ENCODE assay signal across 8 cellular contexts in genomic region chr3:114152519-114153151, GRCh38. TPM values are rescaled to one million over a fixed set of nuclear protein-coding genes. Genes with fewer than 3 reads are reported as not detected.
A peak's percentile ranks its signal among the peaks of the same experiment; 100 is the strongest.
DNase-seq lines count a peak whose midpoint lies in the region; ATAC-seq and TF ChIP-seq lines count a peak whose summit lies in the region.

No MANE protein-coding gene starts in this region.

- H2AFZ ChIP-seq in PC-3 (ENCODE audit: low read length) = peak overlapping the region; percentile 93
- H2AFZ ChIP-seq in fibroblast of lung (ENCODE audit: low read length) = peak overlapping the region; percentile 75

- H3K9me3 ChIP-seq in PC-3 (ENCODE audit: low read length) (no peaks in the 10 kb centered on the region), fibroblast of lung (ENCODE audit: control insufficient read depth, insufficient read depth, low read depth, low read length) (no peaks in the 10 kb centered on the region)

- H3K4me1 ChIP-seq in PC-3 (ENCODE audit: insufficient read depth, low read length) (peaks cover 6% of the 10 kb centered on the region; the same call in 1 of the 2 replicates), fibroblast of lung (ENCODE audit: control insufficient read depth, extremely low read depth, insufficient read depth, low read length) (no peaks in the 10 kb centered on the region)

- H4K20me1 ChIP-seq in PC-3 (ENCODE audit: low read length) (no peaks in the 10 kb centered on the region), fibroblast of lung (ENCODE audit: control insufficient read depth, extremely low read depth, insufficient read depth, low read length) (no peaks in the 10 kb centered on the region)

- peaks cover 0 to 3% of the 10 kb centered on the region in 2 donors for H3K27me3 Mint-ChIP-seq in natural killer cell (ENCODE audit: low read depth in 2 of 2)
- no peaks in the 10 kb centered on the region for H3K27me3 Mint-ChIP-seq in stimulated activated memory B cell treated with anti-CD40 and anti-IgM and Interleukin-4, amounts not matched to agents 10 μg/mL and 1 μg/mL and 100 μg/mL, for 72 hours

- H3K36me3 Mint-ChIP-seq in natural killer cell = no peaks in the 10 kb centered on the region
- no peaks in the 10 kb centered on the region for H3K36me3 Mint-ChIP-seq in stimulated activated memory B cell treated with anti-CD40 and anti-IgM and Interleukin-4, amounts not matched to agents 10 μg/mL and 1 μg/mL and 100 μg/mL, for 72 hours

- no peaks in the 10 kb centered on the region for H3K9me2 ChIP-seq in PC-3 (replicated peaks; ENCODE audit: low read length)

- H3K79me2 ChIP-seq in PC-3 (ENCODE audit: low read length) = no peaks in the 10 kb centered on the region
- H3K79me2 ChIP-seq in fibroblast of lung (ENCODE audit: control insufficient read depth, insufficient read depth, low read length) = no peaks in the 10 kb centered on the region

- no TSS peak for BruUV-seq in PC-3 (replicated peaks; lab: Mats Ljungman, UMichigan)

- POLR2A ChIA-PET in PC-3 (lab: Charles Lee; ENCODE audit: unreplicated experiment) = interaction anchor here (0.6 kb wide), 1 partner anchor 252 kb away, joined by 8 read pairs; no protein-coding TSS in a partner anchor

- no peaks in the 10 kb centered on the region for H3F3A ChIP-seq in PC-3 (ENCODE audit: low read length, unreplicated experiment)

- peak; percentile 72 for ATAC-seq in GM21737 (IDR thresholded peaks at IDR 0.05; ENCODE audit: unreplicated experiment)
- peak; percentile 88 for ATAC-seq in PC-3
- ATAC-seq in natural killer cell = peak; percentile 93 to 98 (median 98)
- ATAC-seq in stimulated activated memory B cell treated with anti-CD40 and anti-IgM and Interleukin-4, amounts not matched to agents 10 μg/mL and 1 μg/mL and 100 μg/mL, for 72 hours = peak; percentile 92

- H3K9me3 Mint-ChIP-seq in natural killer cell = no peaks in the 10 kb centered on the region
- no peaks in the 10 kb centered on the region for H3K9me3 Mint-ChIP-seq in stimulated activated memory B cell treated with anti-CD40 and anti-IgM and Interleukin-4, amounts not matched to agents 10 μg/mL and 1 μg/mL and 100 μg/mL, for 72 hours

- intact Hi-C loops in PC-3 (cut with micrococcal nuclease) (loop anchor here (1.0 to 10.0 kb wide), 5 partner anchors 27 to 308 kb away; partner anchors contain the start of gene DRD3), natural killer cell (cut with micrococcal nuclease) (loop anchor here (1.0 to 5.0 kb wide), 4 partner anchors 60 to 266 kb away; no protein-coding TSS in a partner anchor)

- H3K27ac ChIP-seq in PC-3 (ENCODE audit: low read length) (no peak overlapping the region), fibroblast of lung (ENCODE audit: insufficient read depth, low read length) (no peak overlapping the region)

- H3K27ac Mint-ChIP-seq in natural killer cell = peak overlapping the region; percentile 19 to 69
- peak overlapping the region; percentile 62 for H3K27ac Mint-ChIP-seq in stimulated activated memory B cell treated with anti-CD40 and anti-IgM and Interleukin-4, amounts not matched to agents 10 μg/mL and 1 μg/mL and 100 μg/mL, for 72 hours

- H3K4me3 Mint-ChIP-seq in natural killer cell = peak overlapping the region; percentile 74
- H3K4me3 Mint-ChIP-seq in stimulated activated memory B cell treated with anti-CD40 and anti-IgM and Interleukin-4, amounts not matched to agents 10 μg/mL and 1 μg/mL and 100 μg/mL, for 72 hours = peak overlapping the region; percentile 72

- TF ChIP-seq CTCF in PC-3 (conservative IDR thresholded peaks at IDR 0.05; ENCODE audit: low read depth, low read length) = peak; percentile 94
- peak; percentile 89 to 93 for TF ChIP-seq CTCF in fibroblast of lung (conservative IDR thresholded peaks at IDR 0.05 in 1 of 2, IDR thresholded peaks at IDR 0.05 in 1 of 2; ENCODE audit: low read depth in 1 of 2, low read length in 2 of 2)
- peak; percentile 98 for TF ChIP-seq CTCF in natural killer cell (IDR thresholded peaks at IDR 0.05)

- H3K9ac ChIP-seq in PC-3 (ENCODE audit: low read length) = no peak overlapping the region
- H3K9ac ChIP-seq in fibroblast of lung (ENCODE audit: insufficient read depth, low read length) = peak overlapping the region; percentile 33

- CTCF ChIA-PET in PC-3 (lab: Charles Lee) = interaction anchor here (0.6 to 1.0 kb wide), 2 partner anchors 27 to 146 kb away, joined by 3 to 4 read pairs; no protein-coding TSS in a partner anchor

- H3K36me3 ChIP-seq in PC-3 (ENCODE audit: low read depth, low read length) (no peaks in the 10 kb centered on the region), fibroblast of lung (ENCODE audit: control insufficient read depth, insufficient read depth, low read length) (no peaks in the 10 kb centered on the region)

- DNase-seq in DMS53 treated with DMSO at 0.1 percent for 48 hours (lab: John Stamatoyannopoulos, UW; ENCODE audit: unreplicated experiment) = peak; percentile 55
- peak; percentile 24 for DNase-seq in KG1 (lab: John Stamatoyannopoulos, UW)
- DNase-seq in PC-3 = peak; percentile 81
- DNase-seq in activated T-cell treated with anti-CD3 and anti-CD28 coated beads, Interleukin-2, amount 50 U/mL, for 48 hours = peak; percentile 92
- peak; percentile 73 to 78 for DNase-seq in fibroblast of lung (ENCODE audit: low read depth in 2 of 2)
- DNase-seq in natural killer cell = peak; percentile 78

- peak overlapping the region; percentile 92 for H3K4me2 ChIP-seq in PC-3 (ENCODE audit: low read length)
- H3K4me2 ChIP-seq in fibroblast of lung (ENCODE audit: extremely low read depth, insufficient read depth, low read length) = peak overlapping the region; percentile 68

- H3K27me3 ChIP-seq in PC-3 (ENCODE audit: low read length) (peaks cover 13% of the 10 kb centered on the region), fibroblast of lung (ENCODE audit: control insufficient read depth, insufficient read depth, low read length) (no peaks in the 10 kb centered on the region)

- H3K4me3 ChIP-seq in PC-3 (ENCODE audit: low read length) = peak overlapping the region; percentile 65
- peak overlapping the region; percentile 4 to 61 (median 50) for H3K4me3 ChIP-seq in fibroblast of lung (replicated peaks in 1 of 4; ENCODE audit: control extremely low read depth in 1 of 4, insufficient read depth in 1 of 4, low read depth in 3 of 4, low read length in 4 of 4)

- H3K4me1 Mint-ChIP-seq in natural killer cell = peaks cover 8 to 10% of the 10 kb centered on the region in 2 donors
- no peaks in the 10 kb centered on the region for H3K4me1 Mint-ChIP-seq in stimulated activated memory B cell treated with anti-CD40 and anti-IgM and Interleukin-4, amounts not matched to agents 10 μg/mL and 1 μg/mL and 100 μg/mL, for 72 hours

RNA-seq across cellular contexts. Expression of gene DRD3, which starts 26.2 kb away (rescaled TPM):
- total RNA-seq in PC-3 (2014; rRNA removed) (not detected in 2 replicates), fibroblast of lung (not detected in 2 replicates), natural killer cell (not detected)
- polyA plus RNA-seq in fibroblast of lung = not detected in 2 replicates
- polyA plus RNA-seq in fibroblast of lung (2012) = not detected in 2 replicates
- not detected in 2 replicates for polyA minus RNA-seq in fibroblast of lung (ENCODE audit: low replicate concordance)

Comparison
In these comparisons a context has a peak if more than half of its experiments do, and no peak if none do; other contexts are left out.
1. DNase-seq: peak in every context shown above with its lines; median percentile 92 in activated T-cell treated with anti-CD3 and anti-CD28 coated beads, Interleukin-2, amount 50 U/mL, for 48 hours; 81 in PC-3; 78 in natural killer cell; 76 in fibroblast of lung; 55 in DMS53 treated with DMSO at 0.1 percent for 48 hours; 24 in KG1.